ENCODE assay signal across 15 cellular contexts in genomic region chr4:110808371-110808878, GRCh38.
A peak's percentile ranks its signal among the peaks of the same experiment; 100 is the strongest.
DNase-seq lines count a peak whose midpoint lies in the region; ATAC-seq, FAIRE-seq and TF ChIP-seq lines count a peak whose summit lies in the region.
"Had no signal": no experiment of that assay in that cellular context is flagged by ENCODE, and none has a peak within 500 bp of the region (broad histone marks: within the 10 kb centered on the region; RNA-seq: fewer than 3 reads in every experiment).

No MANE protein-coding gene starts in this region.

- under 1% methylated on average over 6 of the region's 6 CpGs for WGBS in K562 (ENCODE audit: insufficient coverage, low coverage, missing lambda C conversion rate)

- H3K4me1 Mint-ChIP-seq in activated naive CD8-positive, alpha-beta T cell treated with anti-CD3 and anti-CD28 coated beads, Interleukin-2, amount 50 U/mL, for 24 hours = no peaks in the 10 kb centered on the region
- H3K4me1 Mint-ChIP-seq in CD8-positive, alpha-beta memory T cell = no peaks in the 10 kb centered on the region
- H3K4me1 Mint-ChIP-seq: naive B cell; stimulated activated memory B cell treated with anti-CD40 and anti-IgM and Interleukin-4, amounts not matched to agents 10 μg/mL and 1 μg/mL and 100 μg/mL, for 72 hours had no signal

- H2AFZ ChIP-seq in K562 (ENCODE audit: low read depth, low read length) = no peak overlapping the region

- no peak for TF ChIP-seq EP300 in K562 (IDR thresholded peaks at IDR 0.05; ENCODE audit: low read length)

- no peak for TF ChIP-seq POLR2A in K562 (conservative IDR thresholded peaks at IDR 0.05)

- no peak overlapping the region for H3K4me3 ChIP-seq in K562
- H3K4me3 ChIP-seq in CD8-positive, alpha-beta memory T cell (ENCODE audit: low read length) = no peak overlapping the region

- no peak overlapping the region for H3K4me3 Mint-ChIP-seq in activated naive CD8-positive, alpha-beta T cell treated with anti-CD3 and anti-CD28 coated beads, Interleukin-2, amount 50 U/mL, for 24 hours
- no peak overlapping the region for H3K4me3 Mint-ChIP-seq in CD8-positive, alpha-beta memory T cell
- H3K4me3 Mint-ChIP-seq: activated T-helper 1 cell treated with anti-CD3 and anti-CD28 coated beads, Interleukin-12 subunit alpha, Interleukin-12 subunit beta, Interleukin-2, Interleukin-4 antibody, amounts not matched to agents 30 ng/mL and 10 ng/mL and 1 ng/mL, durations not matched to agents 14 hours and 24 hours and 36 hours; naive B cell; stimulated activated memory B cell treated with anti-CD40 and anti-IgM and Interleukin-4, amounts not matched to agents 10 μg/mL and 1 μg/mL and 100 μg/mL, for 72 hours had no signal

- no peaks in the 10 kb centered on the region for H3K4me1 ChIP-seq in K562 (replicated peaks in 1 of 2; ENCODE audit: control insufficient read depth in 2 of 2, insufficient read depth in 2 of 2, low read length in 2 of 2)
- no peaks in the 10 kb centered on the region for H3K4me1 ChIP-seq in CD8-positive, alpha-beta memory T cell (ENCODE audit: insufficient read depth, low read length)

- in situ Hi-C loops in ACHN (cut with HindIII; ENCODE audit: low pct_ligation_motif_present, low pct_unique_long_range_greater_than_20kb, low sequenced_read_pairs) (no loop called here), K562 (cut with MboI) (no loop called here)

- no peaks in the 10 kb centered on the region for H3K27me3 Mint-ChIP-seq in activated naive CD8-positive, alpha-beta T cell treated with anti-CD3 and anti-CD28 coated beads, Interleukin-2, amount 50 U/mL, for 24 hours
- H3K27me3 Mint-ChIP-seq in CD8-positive, alpha-beta memory T cell = no peaks in the 10 kb centered on the region
- H3K27me3 Mint-ChIP-seq: naive B cell; stimulated activated memory B cell treated with anti-CD40 and anti-IgM and Interleukin-4, amounts not matched to agents 10 μg/mL and 1 μg/mL and 100 μg/mL, for 72 hours had no signal

- no peaks in the 10 kb centered on the region for H3K27me3 ChIP-seq in K562 (ENCODE audit: control insufficient read depth in 2 of 2, insufficient read depth in 2 of 2, low read length in 2 of 2)
- no peaks in the 10 kb centered on the region for H3K27me3 ChIP-seq in CD8-positive, alpha-beta memory T cell (ENCODE audit: insufficient read depth, low read length, poor library complexity, severe bottlenecking)

- POLR2A ChIA-PET in K562 (lab: Yijun Ruan, JAX) = no interaction called here
- POLR2A ChIA-PET in CD8-positive, alpha-beta memory T cell (lab: Charles Lee) = no interaction called here

- no peak overlapping the region for H3K4me2 ChIP-seq in K562 (ENCODE audit: insufficient read depth, low read length)

- CTCF ChIA-PET in K562 (lab: Yijun Ruan, JAX; ENCODE audit: low intra/inter-chr PET ratio) = no interaction called here
- CTCF ChIA-PET in CD8-positive, alpha-beta memory T cell (lab: Charles Lee) = no interaction called here

- no peaks in the 10 kb centered on the region for H3K9me1 ChIP-seq in K562 (ENCODE audit: control insufficient read depth, insufficient read depth, low read length)

- no peak overlapping the region for H3K9ac ChIP-seq in K562 (ENCODE audit: insufficient read depth in 1 of 2, low read depth in 2 of 2, low read length in 2 of 2)

- no peak for TF ChIP-seq CTCF in K562 (IDR thresholded peaks at IDR 0.05 in 2 of 3, conservative IDR thresholded peaks at IDR 0.05 in 1 of 3; ENCODE audit: insufficient read depth in 2 of 3, low read depth in 1 of 3, low read length in 3 of 3)

- intact Hi-C loops in K562 (cut with micrococcal nuclease) = no loop called here

- no peaks in the 10 kb centered on the region for H3K79me2 ChIP-seq in K562 (ENCODE audit: control insufficient read depth, insufficient read depth, low read length)

- no peaks in the 10 kb centered on the region for H3K9me3 ChIP-seq in K562 (replicated peaks; ENCODE audit: control insufficient read depth, insufficient read depth, low read depth, low read length)
- no peaks in the 10 kb centered on the region for H3K9me3 ChIP-seq in CD8-positive, alpha-beta memory T cell (ENCODE audit: low read length)

- TF ChIP-seq RAD21 in K562 (CRISPR knock-in tag; conservative IDR thresholded peaks at IDR 0.05 in 1 of 2, IDR thresholded peaks at IDR 0.05 in 1 of 2) = no peak

- no peak overlapping the region for H3K27ac ChIP-seq in K562 (ENCODE audit: extremely low read depth, low read depth, low read length)
- no peak overlapping the region for H3K27ac ChIP-seq in CD8-positive, alpha-beta memory T cell (ENCODE audit: low read depth, low read length)
- H3K27ac ChIP-seq: HL-60 had no signal

- no peak overlapping the region for H3K27ac Mint-ChIP-seq in activated naive CD8-positive, alpha-beta T cell treated with anti-CD3 and anti-CD28 coated beads, Interleukin-2, amount 50 U/mL, for 24 hours
- no peak overlapping the region for H3K27ac Mint-ChIP-seq in CD8-positive, alpha-beta memory T cell
- no peak overlapping the region for H3K27ac Mint-ChIP-seq in activated naive CD4-positive, alpha-beta T cell treated with anti-CD3 and anti-CD28 coated beads, Interleukin-2, amount 50 U/mL, for 72 hours
- H3K27ac Mint-ChIP-seq: activated T-helper 1 cell treated with anti-CD3 and anti-CD28 coated beads, Interleukin-12 subunit alpha, Interleukin-12 subunit beta, Interleukin-2, Interleukin-4 antibody, amounts not matched to agents 30 ng/mL and 10 ng/mL and 1 ng/mL, durations not matched to agents 14 hours and 24 hours and 36 hours; naive B cell; stimulated activated memory B cell treated with anti-CD40 and anti-IgM and Interleukin-4, amounts not matched to agents 10 μg/mL and 1 μg/mL and 100 μg/mL, for 72 hours had no signal

- H4K20me1 ChIP-seq in K562 (replicated peaks; ENCODE audit: control insufficient read depth, insufficient read depth, low read length) = no peaks in the 10 kb centered on the region

- peaks cover 4% of the 10 kb centered on the region for H3K9me3 Mint-ChIP-seq in activated naive CD8-positive, alpha-beta T cell treated with anti-CD3 and anti-CD28 coated beads, Interleukin-2, amount 50 U/mL, for 24 hours
- H3K9me3 Mint-ChIP-seq in CD8-positive, alpha-beta memory T cell = peaks cover 0 to 5% (median 2%) of the 10 kb centered on the region in 5 donors
- no peaks in the 10 kb centered on the region for H3K9me3 Mint-ChIP-seq in activated naive CD4-positive, alpha-beta T cell treated with anti-CD3 and anti-CD28 coated beads, Interleukin-2, amount 50 U/mL, for 72 hours
- H3K9me3 Mint-ChIP-seq: activated T-helper 1 cell treated with anti-CD3 and anti-CD28 coated beads, Interleukin-12 subunit alpha, Interleukin-12 subunit beta, Interleukin-2, Interleukin-4 antibody, amounts not matched to agents 30 ng/mL and 10 ng/mL and 1 ng/mL, durations not matched to agents 14 hours and 24 hours and 36 hours; naive B cell; stimulated activated memory B cell treated with anti-CD40 and anti-IgM and Interleukin-4, amounts not matched to agents 10 μg/mL and 1 μg/mL and 100 μg/mL, for 72 hours had no signal

- no peak for FAIRE-seq in K562 (lab: Jason Lieb, UNC)

- no TSS peak for BruUV-seq in K562 (replicated peaks; lab: Mats Ljungman, UMichigan)

- peak; percentile 61 for DNase-seq in ACHN
- DNase-seq in K562 (ENCODE audit: extremely low read depth in 1 of 4, low spot score in 3 of 4) = no peak
- no peak for DNase-seq in NCI-H2171 treated with DMSO at 0.1 percent for 48 hours (lab: John Stamatoyannopoulos, UW)
- no peak for DNase-seq in activated naive CD8-positive, alpha-beta T cell treated with anti-CD3 and anti-CD28 coated beads, Interleukin-2, amount 50 U/mL, for 24 hours
- no peak for DNase-seq in CD8-positive, alpha-beta memory T cell
- DNase-seq in activated naive CD4-positive, alpha-beta T cell treated with anti-CD3 and anti-CD28 coated beads, Interleukin-2, amount 50 U/mL, for 72 hours (ENCODE audit: low spot score in 2 of 2) = no peak
- DNase-seq: cortex of kidney, DND-41, naive B cell, NCI-H1694 had no signal

- no peaks in the 10 kb centered on the region for H3K36me3 Mint-ChIP-seq in activated naive CD8-positive, alpha-beta T cell treated with anti-CD3 and anti-CD28 coated beads, Interleukin-2, amount 50 U/mL, for 24 hours (ENCODE audit: low read depth)
- no peaks in the 10 kb centered on the region for H3K36me3 Mint-ChIP-seq in CD8-positive, alpha-beta memory T cell
- no peaks in the 10 kb centered on the region for H3K36me3 Mint-ChIP-seq in activated naive CD4-positive, alpha-beta T cell treated with anti-CD3 and anti-CD28 coated beads, Interleukin-2, amount 50 U/mL, for 72 hours
- H3K36me3 Mint-ChIP-seq: naive B cell; stimulated activated memory B cell treated with anti-CD40 and anti-IgM and Interleukin-4, amounts not matched to agents 10 μg/mL and 1 μg/mL and 100 μg/mL, for 72 hours had no signal

- no peaks in the 10 kb centered on the region for H3K36me3 ChIP-seq in K562 (ENCODE audit: control insufficient read depth, insufficient read depth, low read length)
- no peaks in the 10 kb centered on the region for H3K36me3 ChIP-seq in CD8-positive, alpha-beta memory T cell (ENCODE audit: insufficient read depth, low read length)

- ATAC-seq in GM21529 (IDR thresholded peaks at IDR 0.05; ENCODE audit: unreplicated experiment) (peak; percentile 81), HG03378 (IDR thresholded peaks at IDR 0.05; ENCODE audit: unreplicated experiment) (peak; percentile 98), K562 (no peak)
- ATAC-seq in activated naive CD8-positive, alpha-beta T cell treated with anti-CD3 and anti-CD28 coated beads, Interleukin-2, amount 50 U/mL, for 24 hours = no peak
- ATAC-seq in activated naive CD4-positive, alpha-beta T cell treated with anti-CD3 and anti-CD28 coated beads, Interleukin-2, amount 50 U/mL, for 72 hours = no peak
- ATAC-seq: stimulated activated memory B cell treated with anti-CD40 and anti-IgM and Interleukin-4, amounts not matched to agents 10 μg/mL and 1 μg/mL and 100 μg/mL, for 72 hours had no signal

TF ChIP-seq in K562, 482 proteins besides CTCF, POLR2A, EP300 and RAD21:
- TF ChIP-seq HMGN3 (IDR thresholded peaks at IDR 0.05; ENCODE audit: borderline replicate concordance, extremely low read depth, insufficient read length, low read depth, low read length) = no peak
- peak; percentile 29 for TF ChIP-seq TFE3 (CRISPR knock-in tag; IDR thresholded peaks at IDR 0.05)

Comparison
In these comparisons a context has a peak if more than half of its experiments do, and no peak if none do; other contexts are left out.
1. ATAC-seq: peak in GM21529 (single experiment) and HG03378 (single experiment); none in K562 (single experiment), activated naive CD8-positive, alpha-beta T cell treated with anti-CD3 and anti-CD28 coated beads, Interleukin-2, amount 50 U/mL, for 24 hours (single experiment) and activated naive CD4-positive, alpha-beta T cell treated with anti-CD3 and anti-CD28 coated beads, Interleukin-2, amount 50 U/mL, for 72 hours (0 of 2).